Comparison of ENCODE assay signal across 10 cellular contexts in the genomic region with DNA sequence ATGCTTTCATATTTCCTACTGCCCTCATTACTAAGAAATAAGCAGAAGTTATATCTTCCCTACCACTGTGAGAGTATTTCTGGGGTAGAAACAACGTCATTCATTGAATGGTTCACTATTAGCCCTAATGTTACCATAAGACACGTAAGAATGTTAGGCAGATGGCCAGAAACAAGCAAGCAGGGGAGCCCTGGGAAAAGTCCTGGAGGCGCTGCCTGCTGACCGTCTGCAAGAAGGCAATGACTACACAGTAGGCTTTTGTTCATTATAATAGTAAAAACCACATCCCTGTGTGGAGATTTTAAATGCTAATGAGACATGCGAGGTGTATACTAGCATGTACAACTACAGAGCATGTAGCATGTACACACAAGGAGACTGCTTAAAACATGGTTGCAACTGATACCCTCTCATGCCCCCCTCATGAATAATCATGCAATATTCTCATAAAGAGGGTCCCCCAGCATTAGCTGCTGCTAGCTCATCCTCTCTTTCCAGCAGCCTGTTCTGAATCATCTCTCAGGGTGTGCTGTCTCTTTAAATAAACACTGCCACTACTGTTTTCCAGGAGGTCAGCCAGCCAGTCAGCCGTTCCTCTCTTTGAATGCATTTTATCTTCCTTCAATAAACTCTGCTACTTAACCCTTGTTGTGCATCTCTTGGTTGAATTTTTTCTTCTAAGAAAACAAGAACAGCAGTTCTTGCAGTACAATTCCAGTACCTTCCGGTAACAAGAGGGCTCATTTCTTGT. TPM values are rescaled to one million over a fixed set of nuclear protein-coding genes. Genes with fewer than 3 reads are reported as not detected.
DNase-seq lines count a peak whose midpoint lies in the region; ATAC-seq and TF ChIP-seq lines count a peak whose summit lies in the region.
"Had no signal": no experiment of that assay in that cellular context is flagged by ENCODE, and none has a peak within 500 bp of the region (broad histone marks: within the 10 kb centered on the region; RNA-seq: fewer than 3 reads in every experiment).

No MANE protein-coding gene starts in this region.

- intact Hi-C loops in mucosa of descending colon (cut with DNase I, micrococcal nuclease) = no loop called here

- peaks cover 45% of the 10 kb centered on the region for H3K36me3 Mint-ChIP-seq in T-helper 2 cell treated with Interferon-gamma antibody and Interleukin-4, amounts not matched to agents 5 μg/mL and 100 μg/mL, for 36 hours (ENCODE audit: low read depth)

- H3K4me1 ChIP-seq in mucosa of descending colon (ENCODE audit: low read depth) (no peaks in the 10 kb centered on the region), HAP-1 (no peaks in the 10 kb centered on the region)
- H3K4me1 ChIP-seq: foreskin keratinocyte had no signal

- CTCF ChIA-PET in AG04450 (lab: Charles Lee) = no interaction called here

- DNase-seq in AG04450 (ENCODE audit: low read depth, low spot score) (peak; percentile 52), SK-MEL-5 (ENCODE audit: low read depth, low spot score) (peak; percentile 99), foreskin melanocyte (peak; percentile 98), mucosa of descending colon (peak in 1 of 3 donors; percentile 14), RPMI8226 (no peak), HAP-1 (ENCODE audit: low spot score in 2 of 2) (no peak)
- no peak for DNase-seq in stimulated activated naive CD4-positive, alpha-beta T cell (lab: John Stamatoyannopoulos, UW)
- DNase-seq in T-helper 2 cell treated with Interferon-gamma antibody and Interleukin-4, amounts not matched to agents 5 μg/mL and 100 μg/mL, for 36 hours (ENCODE audit: low spot score) = no peak
- DNase-seq: foreskin keratinocyte had no signal

- peaks cover 5% of the 10 kb centered on the region for H3K4me1 Mint-ChIP-seq in T-helper 2 cell treated with Interferon-gamma antibody and Interleukin-4, amounts not matched to agents 5 μg/mL and 100 μg/mL, for 36 hours (ENCODE audit: low read depth)
- H3K4me1 Mint-ChIP-seq: stimulated activated effector memory CD8-positive, alpha-beta T cell treated with anti-CD3 and anti-CD28 coated beads, Interleukin-12 subunit alpha, Interleukin-12 subunit beta, amount 100 ng/mL, for 72 hours had no signal

- in situ Hi-C loops in SK-MEL-5 (cut with HindIII; ENCODE audit: low pct_unique_long_range_greater_than_20kb, low sequenced_read_pairs) (no loop called here), HAP-1 (cut with MboI; ENCODE audit: low sequenced_read_pairs) (no loop called here)

- H3K36me3 ChIP-seq in mucosa of descending colon (ENCODE audit: low read depth) (peaks cover 4% of the 10 kb centered on the region), HAP-1 (replicated peaks) (peaks cover 54% of the 10 kb centered on the region)

- H3K27me3 ChIP-seq in AG04450 (ENCODE audit: control insufficient read depth, insufficient read depth, low read length) (no peaks in the 10 kb centered on the region), HAP-1 (ENCODE audit: low read depth) (no peaks in the 10 kb centered on the region)
- H3K27me3 ChIP-seq: foreskin keratinocyte had no signal

- H3K9me3 Mint-ChIP-seq in T-helper 2 cell treated with Interferon-gamma antibody and Interleukin-4, amounts not matched to agents 5 μg/mL and 100 μg/mL, for 36 hours = no peaks in the 10 kb centered on the region
- H3K9me3 Mint-ChIP-seq: stimulated activated effector memory CD8-positive, alpha-beta T cell treated with anti-CD3 and anti-CD28 coated beads, Interleukin-12 subunit alpha, Interleukin-12 subunit beta, amount 100 ng/mL, for 72 hours had no signal

- ATAC-seq in mucosa of descending colon = peak; percentile 21
- ATAC-seq: foreskin keratinocyte; stimulated activated effector memory CD8-positive, alpha-beta T cell treated with anti-CD3 and anti-CD28 coated beads, Interleukin-12 subunit alpha, Interleukin-12 subunit beta, amount 100 ng/mL, for 72 hours had no signal

- no peaks in the 10 kb centered on the region for H3K27me3 Mint-ChIP-seq in T-helper 2 cell treated with Interferon-gamma antibody and Interleukin-4, amounts not matched to agents 5 μg/mL and 100 μg/mL, for 36 hours (ENCODE audit: low read depth)

- no peak overlapping the region for H3K4me3 ChIP-seq in AG04450 (ENCODE audit: low read depth, low read length)
- H3K4me3 ChIP-seq in mucosa of descending colon = no peak overlapping the region
- H3K4me3 ChIP-seq in HAP-1 = no peak overlapping the region

- TF ChIP-seq CTCF in AG04450 (IDR thresholded peaks at IDR 0.05; ENCODE audit: low read depth, low read length) = no peak
- no peak for TF ChIP-seq CTCF in mucosa of descending colon (IDR thresholded peaks at IDR 0.05)

- H3K27ac ChIP-seq in AG04450 (ENCODE audit: low read depth, low read length) = peak overlapping the region; percentile 47
- H3K27ac ChIP-seq: foreskin keratinocyte had no signal

- H3K4me3 Mint-ChIP-seq in T-helper 2 cell treated with Interferon-gamma antibody and Interleukin-4, amounts not matched to agents 5 μg/mL and 100 μg/mL, for 36 hours = no peak overlapping the region
- H3K4me3 Mint-ChIP-seq: stimulated activated effector memory CD8-positive, alpha-beta T cell treated with anti-CD3 and anti-CD28 coated beads, Interleukin-12 subunit alpha, Interleukin-12 subunit beta, amount 100 ng/mL, for 72 hours had no signal

- no peak overlapping the region for H3K27ac Mint-ChIP-seq in T-helper 2 cell treated with Interferon-gamma antibody and Interleukin-4, amounts not matched to agents 5 μg/mL and 100 μg/mL, for 36 hours
- H3K27ac Mint-ChIP-seq: stimulated activated effector memory CD8-positive, alpha-beta T cell treated with anti-CD3 and anti-CD28 coated beads, Interleukin-12 subunit alpha, Interleukin-12 subunit beta, amount 100 ng/mL, for 72 hours had no signal

- H3K9me3 ChIP-seq in AG04450 (ENCODE audit: control insufficient read depth, insufficient read depth, low read length) = no peaks in the 10 kb centered on the region
- no peaks in the 10 kb centered on the region for H3K9me3 ChIP-seq in mucosa of descending colon
- no peaks in the 10 kb centered on the region for H3K9me3 ChIP-seq in HAP-1

- POLR2A ChIA-PET in AG04450 (lab: Yijun Ruan, JAX) = no interaction called here

RNA-seq across cellular contexts. Expression of a gene that starts 23.6 kb away (rescaled TPM):
- 67.1 and 73.9 TPM in 2 replicates for polyA plus RNA-seq in AG04450 (2011; rRNA removed)
- 15.5 and 20.6 TPM in 2 replicates for polyA minus RNA-seq in AG04450 (2011; rRNA and poly(A)+ RNA removed)
- 184 and 194 TPM in 2 replicates for total RNA-seq in SK-MEL-5 (2014; rRNA removed; shearing (Covaris generic))
- polyA plus RNA-seq in SK-MEL-5 (2015; cell fraction: cytosol; rRNA removed) = 182 and 197 TPM in 2 replicates
- 134 and 144 TPM in 2 replicates for polyA plus RNA-seq in SK-MEL-5 (2015; cell fraction: nucleus; rRNA removed)
- total RNA-seq in mucosa of descending colon = 100 to 1,000 TPM; 130 to 202 (median 195) TPM

Comparison
In these comparisons a context has a peak if more than half of its experiments do, and no peak if none do; other contexts are left out.
1. DNase-seq: peak in AG04450 (single experiment), SK-MEL-5 (single experiment) and foreskin melanocyte (single experiment); none in stimulated activated naive CD4-positive, alpha-beta T cell (0 of 6), RPMI8226 (single experiment), T-helper 2 cell treated with Interferon-gamma antibody and Interleukin-4, amounts not matched to agents 5 μg/mL and 100 μg/mL, for 36 hours (single experiment) and HAP-1 (0 of 2).